ENCODE assay signal across 24 cellular contexts in genomic region chr9:76738402-76738801, GRCh38. TPM values are rescaled to one million over a fixed set of nuclear protein-coding genes. Genes with fewer than 3 reads are reported as not detected.
"Had no signal": no experiment of that assay in that cellular context is flagged by ENCODE, and none has a peak within 500 bp of the region (broad histone marks: within the 10 kb centered on the region; RNA-seq: fewer than 3 reads in every experiment).

No MANE protein-coding gene starts in this region.

- H3K9me3 Mint-ChIP-seq: activated naive CD4-positive, alpha-beta T cell treated with anti-CD3 and anti-CD28 coated beads, Interleukin-2, amount 50 U/mL, for 24 hours had no signal

- ATAC-seq: activated CD8-positive, alpha-beta T cell treated with anti-CD3 and anti-CD28 coated beads, Interleukin-2, amount 10 ng/mL, durations not matched to agents 7 days and 5 days; body of pancreas; heart right ventricle; left cardiac atrium; lower lobe of right lung; mucosa of descending colon; sciatic nerve; stimulated activated memory B cell treated with anti-CD40 and anti-IgM and Interleukin-4, amounts not matched to agents 10 μg/mL and 1 μg/mL and 100 μg/mL, for 72 hours had no signal

- H3K4me3 Mint-ChIP-seq: activated CD8-positive, alpha-beta T cell treated with anti-CD3 and anti-CD28 coated beads, Interleukin-2, amount 10 ng/mL, durations not matched to agents 7 days and 5 days; activated naive CD4-positive, alpha-beta T cell treated with anti-CD3 and anti-CD28 coated beads, Interleukin-2, amount 50 U/mL, for 24 hours; stimulated activated memory B cell treated with anti-CD40 and anti-IgM and Interleukin-4, amounts not matched to agents 10 μg/mL and 1 μg/mL and 100 μg/mL, for 72 hours had no signal

- H3K27me3 Mint-ChIP-seq: stimulated activated memory B cell treated with anti-CD40 and anti-IgM and Interleukin-4, amounts not matched to agents 10 μg/mL and 1 μg/mL and 100 μg/mL, for 72 hours had no signal

- H3K27ac Mint-ChIP-seq: activated CD8-positive, alpha-beta T cell treated with anti-CD3 and anti-CD28 coated beads, Interleukin-2, amount 10 ng/mL, durations not matched to agents 7 days and 5 days; activated naive CD4-positive, alpha-beta T cell treated with anti-CD3 and anti-CD28 coated beads, Interleukin-2, amount 50 U/mL, for 24 hours; stimulated activated memory B cell treated with anti-CD40 and anti-IgM and Interleukin-4, amounts not matched to agents 10 μg/mL and 1 μg/mL and 100 μg/mL, for 72 hours had no signal

- H3K4me1 Mint-ChIP-seq: activated naive CD4-positive, alpha-beta T cell treated with anti-CD3 and anti-CD28 coated beads, Interleukin-2, amount 50 U/mL, for 24 hours; stimulated activated memory B cell treated with anti-CD40 and anti-IgM and Interleukin-4, amounts not matched to agents 10 μg/mL and 1 μg/mL and 100 μg/mL, for 72 hours had no signal

- DNase-seq: activated CD4-positive, alpha-beta T cell treated with anti-CD3 and anti-CD28 coated beads, Interleukin-2, amount 50 U/mL, for 1 hour; activated CD4-positive, CD25-positive, alpha-beta regulatory T cell treated with anti-CD3 and anti-CD28 coated beads, Interleukin-2, amount 50 U/mL, for 72 hours; activated CD8-positive, alpha-beta T cell treated with anti-CD3 and anti-CD28 coated beads, Interleukin-2, amount 10 ng/mL, durations not matched to agents 7 days and 5 days; activated gamma-delta T cell treated with Interleukin-2 at 50 U/mL for 16 hours; activated T-cell treated with anti-CD3 and anti-CD28 coated beads, Interleukin-2, amount 50 U/mL, for 1 hour; anterior cingulate cortex; body of pancreas; cortex of kidney; heart right ventricle; islet precursor cell; left cardiac atrium; lower lobe of right lung; mesendoderm; mucosa of descending colon; occipital lobe; stimulated activated CD4-positive, alpha-beta T cell treated with anti-CD3 and anti-CD28 coated beads, Interleukin-15, amount 100 ng/mL, for 24 hours; trophoblast cell; uterus had no signal

- H3K36me3 Mint-ChIP-seq: activated naive CD4-positive, alpha-beta T cell treated with anti-CD3 and anti-CD28 coated beads, Interleukin-2, amount 50 U/mL, for 24 hours had no signal

RNA-seq across cellular contexts. Expression of gene PCA3, which starts 25.8 kb away (rescaled TPM):
- total RNA-seq: activated CD8-positive, alpha-beta T cell treated with anti-CD3 and anti-CD28 coated beads, Interleukin-2, amount 10 ng/mL, durations not matched to agents 7 days and 5 days; body of pancreas; cardiac muscle cell; fibroblast of villous mesenchyme; heart right ventricle; left cardiac atrium; lower lobe of right lung; smooth muscle cell had no signal
